In the genomic region with DNA sequence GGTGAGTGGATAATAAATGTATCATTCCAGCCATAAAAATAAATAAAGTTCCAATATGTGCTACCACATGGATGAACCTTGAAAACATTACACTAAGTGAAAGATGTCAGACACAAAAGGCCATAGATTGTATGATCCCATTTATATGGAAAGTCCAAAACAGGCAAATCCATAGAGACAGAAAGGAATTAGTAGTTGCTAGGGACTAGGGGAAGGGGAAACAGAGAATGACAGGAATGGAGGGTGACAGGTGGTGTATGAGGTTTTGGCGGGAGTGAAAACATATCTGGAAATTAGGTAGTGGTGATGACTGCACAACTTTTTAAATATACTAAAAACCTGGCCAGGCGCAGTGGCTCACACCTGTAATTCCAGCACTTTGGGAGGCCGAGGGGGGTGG, we compare ENCODE assay signal across 27 cellular contexts. TPM values are rescaled to one million over a fixed set of nuclear protein-coding genes. Genes with fewer than 3 reads are reported as not detected.
DNase-seq lines count a peak whose midpoint lies in the region; FAIRE-seq and TF ChIP-seq lines count a peak whose summit lies in the region.
"Had no signal": no experiment of that assay in that cellular context is flagged by ENCODE, and none has a peak within 500 bp of the region (broad histone marks: within the 10 kb centered on the region; RNA-seq: fewer than 3 reads in every experiment).

No MANE protein-coding gene starts in this region.

- H3K27me3 Mint-ChIP-seq in astrocyte (ENCODE audit: low read depth, unreplicated experiment) (peaks cover 7% of the 10 kb centered on the region), progenitor cell of endocrine pancreas (no peaks in the 10 kb centered on the region)

- peaks cover 18% of the 10 kb centered on the region for H3K4me1 ChIP-seq in astrocyte (ENCODE audit: insufficient read depth, low read length)
- H3K4me1 ChIP-seq: psoas muscle had no signal

- no peaks in the 10 kb centered on the region for H3K9me3 ChIP-seq in astrocyte (ENCODE audit: insufficient read depth, low read depth, low read length)
- H3K9me3 ChIP-seq: lower lobe of right lung, mucosa of descending colon, psoas muscle had no signal

- H2AFZ ChIP-seq in astrocyte (ENCODE audit: low read depth, low read length) = no peak overlapping the region

- H3K4me2 ChIP-seq in astrocyte (ENCODE audit: low read length) = peak overlapping the region; percentile 51

- H3K4me3 Mint-ChIP-seq in astrocyte (ENCODE audit: unreplicated experiment) (no peak overlapping the region), progenitor cell of endocrine pancreas (ENCODE audit: low read depth) (no peak overlapping the region)

- H3K27ac ChIP-seq in astrocyte (ENCODE audit: low read depth, low read length) = no peak overlapping the region
- H3K27ac ChIP-seq: lower lobe of right lung, psoas muscle, WERI-Rb-1 had no signal

- H3K27me3 ChIP-seq in astrocyte (ENCODE audit: insufficient read depth, low read length) = peaks cover 2% of the 10 kb centered on the region

- no peaks in the 10 kb centered on the region for H3K79me2 ChIP-seq in astrocyte (ENCODE audit: insufficient read depth, low read length)

- H3K36me3 ChIP-seq in astrocyte (ENCODE audit: insufficient read depth, low read length) = no peaks in the 10 kb centered on the region
- H3K36me3 ChIP-seq: lower lobe of right lung, WERI-Rb-1 had no signal

- no peaks in the 10 kb centered on the region for H3K9me3 Mint-ChIP-seq in astrocyte (ENCODE audit: unreplicated experiment)
- H3K9me3 Mint-ChIP-seq in progenitor cell of endocrine pancreas (ENCODE audit: low read depth) = no peaks in the 10 kb centered on the region
- H3K9me3 Mint-ChIP-seq: activated naive CD4-positive, alpha-beta T cell treated with anti-CD3 and anti-CD28 coated beads, Interleukin-2, amount 50 U/mL, for 72 hours had no signal

- TF ChIP-seq CTCF in astrocyte (IDR thresholded peaks at IDR 0.05; ENCODE audit: insufficient read depth, low read depth, low read length) (no peak), progenitor cell of endocrine pancreas (IDR thresholded peaks at IDR 0.05; ENCODE audit: unreplicated experiment) (no peak)

- FAIRE-seq in astrocyte (lab: Jason Lieb, UNC) = no peak
- FAIRE-seq: endometrium, H1, kidney had no signal

- no peak overlapping the region for H3K4me3 ChIP-seq in astrocyte (ENCODE audit: insufficient read depth, low read depth, low read length)
- H3K4me3 ChIP-seq: lower lobe of right lung, mucosa of descending colon, psoas muscle had no signal

- H4K20me1 ChIP-seq in astrocyte (ENCODE audit: insufficient read depth, low read length) = no peaks in the 10 kb centered on the region

- H3K36me3 Mint-ChIP-seq in astrocyte (ENCODE audit: low read depth, unreplicated experiment) (peaks cover 2% of the 10 kb centered on the region), progenitor cell of endocrine pancreas (ENCODE audit: insufficient read depth) (no peaks in the 10 kb centered on the region)
- H3K36me3 Mint-ChIP-seq: activated naive CD4-positive, alpha-beta T cell treated with anti-CD3 and anti-CD28 coated beads, Interleukin-2, amount 50 U/mL, for 72 hours had no signal

- H3K4me1 Mint-ChIP-seq in astrocyte (ENCODE audit: low read depth, unreplicated experiment) (peaks cover 14% of the 10 kb centered on the region), progenitor cell of endocrine pancreas (ENCODE audit: low read depth) (peaks cover 16% of the 10 kb centered on the region)

- H3K27ac Mint-ChIP-seq in astrocyte (ENCODE audit: unreplicated experiment) = no peak overlapping the region
- peak overlapping the region; percentile 18 for H3K27ac Mint-ChIP-seq in progenitor cell of endocrine pancreas
- H3K27ac Mint-ChIP-seq: activated naive CD4-positive, alpha-beta T cell treated with anti-CD3 and anti-CD28 coated beads, Interleukin-2, amount 50 U/mL, for 72 hours had no signal

- DNase-seq in NCI-H2107 treated with DMSO at 0.1 percent for 48 hours (lab: John Stamatoyannopoulos, UW; ENCODE audit: unreplicated experiment) = peak; percentile 6
- no peak for DNase-seq in NCI-H2107 (lab: John Stamatoyannopoulos, UW)
- peak; percentile 77 for DNase-seq in NCI-H2171 (lab: John Stamatoyannopoulos, UW)
- no peak for DNase-seq in astrocyte (ENCODE audit: low read depth)
- DNase-seq in progenitor cell of endocrine pancreas (ENCODE audit: low spot score, unreplicated experiment) = no peak
- DNase-seq in NCI-H1105 treated with DMSO at 0.1 percent for 48 hours (lab: John Stamatoyannopoulos, UW) = no peak
- no peak for DNase-seq in activated naive CD4-positive, alpha-beta T cell (lab: John Stamatoyannopoulos, UW)
- no peak for DNase-seq in HUDEP-2 (lab: John Stamatoyannopoulos, UW; ENCODE audit: unreplicated experiment in 76 of 76)
- DNase-seq: 8988T; aorta; central memory CD4-positive, alpha-beta T cell; DMS79; GF-D8; lower lobe of right lung; NCI-H2081; NCI-H526; psoas muscle; T-helper 9 cell; WERI-Rb-1 had no signal

- no peak overlapping the region for H3K9ac ChIP-seq in astrocyte (ENCODE audit: low read length)

RNA-seq across cellular contexts. Expression of a gene that starts 15.2 kb away (rescaled TPM):
- total RNA-seq in astrocyte = 19.7 and 22.6 TPM in 2 replicates
- total RNA-seq in progenitor cell of endocrine pancreas = 44.1 and 46.7 TPM in 2 replicates

RNA-seq across cellular contexts. Expression of a gene that starts 25.8 kb away (rescaled TPM):
- total RNA-seq in astrocyte = 106 and 109 TPM in 2 replicates
- total RNA-seq in progenitor cell of endocrine pancreas = 52.6 TPM in 2 replicates

RNA-seq across cellular contexts. Expression of a gene that starts 45.4 kb away (rescaled TPM):
- total RNA-seq in astrocyte (not detected in 2 replicates), progenitor cell of endocrine pancreas (2.7 and 4.3 TPM in 2 replicates)
- total RNA-seq: activated naive CD4-positive, alpha-beta T cell treated with anti-CD3 and anti-CD28 coated beads, Interleukin-2, amount 50 U/mL, for 72 hours; dermis blood vessel endothelial cell; glomerular endothelial cell; H1; psoas muscle; ureter had no signal

RNA-seq across cellular contexts. Expression of a gene that starts 48.3 kb away (rescaled TPM):
- 0.87 and 1.4 TPM in 2 replicates for total RNA-seq in astrocyte
- 3.2 and 5.9 TPM in 2 replicates for total RNA-seq in progenitor cell of endocrine pancreas

Comparison
In these comparisons a context has a peak if more than half of its experiments do, and no peak if none do; other contexts are left out.
1. DNase-seq: peak in NCI-H2107 treated with DMSO at 0.1 percent for 48 hours (single experiment) and NCI-H2171 (single experiment); none in NCI-H2107 (single experiment), astrocyte (single experiment), progenitor cell of endocrine pancreas (single experiment), NCI-H1105 treated with DMSO at 0.1 percent for 48 hours (single experiment), activated naive CD4-positive, alpha-beta T cell (0 of 4) and HUDEP-2 (0 of 76).